29 cellular contexts compared by ENCODE assay signal in the genomic region with DNA sequence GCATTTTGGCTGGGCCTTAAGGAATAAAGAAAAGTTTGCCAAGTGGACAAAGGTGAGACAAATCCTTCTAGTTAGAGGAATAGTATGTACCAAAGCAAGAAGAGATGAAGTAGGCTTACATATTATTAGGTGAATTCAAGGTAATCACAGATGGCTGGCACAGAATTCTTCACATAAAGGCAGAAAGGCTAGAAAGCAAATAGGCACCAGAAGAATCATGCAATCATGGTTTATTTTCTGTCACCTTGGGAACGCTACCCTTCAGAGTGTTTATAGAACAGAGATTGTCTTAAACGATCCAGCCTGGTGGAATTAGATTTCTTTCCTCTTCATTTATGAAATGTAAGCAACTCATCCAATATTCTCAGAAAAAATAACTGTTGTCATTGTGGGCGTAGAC. TPM values are rescaled to one million over a fixed set of nuclear protein-coding genes. Genes with fewer than 3 reads are reported as not detected.
DNase-seq lines count a peak whose midpoint lies in the region; ATAC-seq, FAIRE-seq and TF ChIP-seq lines count a peak whose summit lies in the region.
"Had no signal": no experiment of that assay in that cellular context is flagged by ENCODE, and none has a peak within 500 bp of the region (broad histone marks: within the 10 kb centered on the region; RNA-seq: fewer than 3 reads in every experiment).

No MANE protein-coding gene starts in this region.

- no peak for TF ChIP-seq POLR2A in body of pancreas (IDR thresholded peaks at IDR 0.05)
- TF ChIP-seq POLR2A in gastroesophageal sphincter (IDR thresholded peaks at IDR 0.05), result no peak
- TF ChIP-seq POLR2A in sigmoid colon (IDR thresholded peaks at IDR 0.05), result no peak

- H3K36me3 ChIP-seq in body of pancreas (replicated peaks in 1 of 2; ENCODE audit: insufficient read depth in 1 of 2, low read depth in 2 of 2), result no peaks in the 10 kb centered on the region
- no peaks in the 10 kb centered on the region for H3K36me3 ChIP-seq in gastroesophageal sphincter
- H3K36me3 ChIP-seq in pancreas, result no peaks in the 10 kb centered on the region
- H3K36me3 ChIP-seq in sigmoid colon, result no peaks in the 10 kb centered on the region
- H3K36me3 ChIP-seq: BE2C, BLaER1 had no signal

- H3K9me3 ChIP-seq in body of pancreas, result no peaks in the 10 kb centered on the region
- no peaks in the 10 kb centered on the region for H3K9me3 ChIP-seq in gastroesophageal sphincter
- no peaks in the 10 kb centered on the region for H3K9me3 ChIP-seq in pancreas
- no peaks in the 10 kb centered on the region for H3K9me3 ChIP-seq in sigmoid colon
- H3K9me3 ChIP-seq: BE2C, BLaER1 had no signal

- intact Hi-C loops in body of pancreas (cut with DNase I), result no loop called here
- intact Hi-C loops in pancreas (cut with DNase I), result no loop called here
- intact Hi-C loops in sigmoid colon (cut with DNase I), result loop anchor here (5.0 kb wide), 2 partner anchors 365 to 470 kb away; no protein-coding TSS in a partner anchor

- TF ChIP-seq CTCF in body of pancreas (IDR thresholded peaks at IDR 0.05), result no peak
- TF ChIP-seq CTCF in gastroesophageal sphincter (IDR thresholded peaks at IDR 0.05), result no peak
- TF ChIP-seq CTCF in pancreas (IDR thresholded peaks at IDR 0.05), result no peak
- TF ChIP-seq CTCF in sigmoid colon (IDR thresholded peaks at IDR 0.05), result no peak

- peak; percentile 89 for ATAC-seq in body of pancreas
- ATAC-seq in gastroesophageal sphincter, result no peak
- peak; percentile 69 to 91 (median 78) for ATAC-seq in pancreas
- ATAC-seq in GM18907 (IDR thresholded peaks at IDR 0.05; ENCODE audit: unreplicated experiment), result no peak
- ATAC-seq in HG03196 (IDR thresholded peaks at IDR 0.05; ENCODE audit: unreplicated experiment), result no peak
- no peak for ATAC-seq in GM19397 (IDR thresholded peaks at IDR 0.05; ENCODE audit: unreplicated experiment)
- ATAC-seq: GM12878 had no signal

- H3K4me1 ChIP-seq in body of pancreas (peaks cover 18% of the 10 kb centered on the region), gastroesophageal sphincter (peaks cover 7 to 63% (median 14%) of the 10 kb centered on the region in 3 donors), pancreas (peaks cover 0 to 10% (median 3%) of the 10 kb centered on the region in 3 donors), sigmoid colon (peaks cover 0 to 62% (median 46%) of the 10 kb centered on the region in 4 donors)
- H3K4me1 ChIP-seq: BLaER1 had no signal

- H3K27me3 ChIP-seq in body of pancreas, result no peaks in the 10 kb centered on the region
- no peaks in the 10 kb centered on the region for H3K27me3 ChIP-seq in gastroesophageal sphincter
- H3K27me3 ChIP-seq in pancreas, result no peaks in the 10 kb centered on the region
- no peaks in the 10 kb centered on the region for H3K27me3 ChIP-seq in sigmoid colon
- H3K27me3 ChIP-seq: BE2C had no signal

- no peak for FAIRE-seq in pancreas (lab: Jason Lieb, UNC)
- FAIRE-seq: A204.1, GM12878, GM12892, GM18507, GM19239 had no signal

- H3K4me3 ChIP-seq in body of pancreas (no peak overlapping the region), gastroesophageal sphincter (no peak overlapping the region), pancreas (no peak overlapping the region), sigmoid colon (no peak overlapping the region)
- H3K4me3 ChIP-seq: BLaER1, GM12878 had no signal

- DNase-seq in body of pancreas, result peak in 2 of 4 donors; percentile 20 to 64
- peak in 1 of 6 donors; percentile 33 for DNase-seq in pancreas
- no peak for DNase-seq in sigmoid colon
- DNase-seq in activated T-cell treated with anti-CD3 and anti-CD28 coated beads, Interleukin-2, amount 50 U/mL, for 48 hours, result no peak
- DNase-seq: 8988T; ACHN; BE2C; C1 segment of cervical spinal cord; CD4-positive, alpha-beta memory T cell; CD4-positive, CD25-positive, alpha-beta regulatory T cell; CD8-positive, alpha-beta memory T cell; COR-L47; DMS 273 treated with DMSO at 0.1 percent for 48 hours; DMS153; DMS53; DMS79; DND-41; EL; GDM1 had no signal

- H3K27ac ChIP-seq in body of pancreas (peak overlapping the region in 2 of 4 donors; percentile 16 to 20), gastroesophageal sphincter (peak overlapping the region in 3 of 4 donors; percentile 47 to 77 (median 58)), pancreas (no peak overlapping the region), sigmoid colon (peak overlapping the region in 3 of 4 donors; percentile 43 to 94 (median 86))
- H3K27ac ChIP-seq: BLaER1 had no signal

- TF ChIP-seq EP300 in gastroesophageal sphincter (IDR thresholded peaks at IDR 0.05) (no peak), sigmoid colon (IDR thresholded peaks at IDR 0.05) (no peak)

- WGBS in body of pancreas, 2 donors, result 35 to 47% methylated on average over 3 of the region's 3 CpGs
- 45 to 50% methylated on average over 3 of the region's 3 CpGs for WGBS in gastroesophageal sphincter (ENCODE audit: low coverage in 1 of 2), 2 donors
- WGBS in pancreas, 2 donors, result 43 to 48% methylated on average over 3 of the region's 3 CpGs
- WGBS in sigmoid colon, 2 donors, result 49 to 70% methylated on average over 3 of the region's 3 CpGs

RNA-seq across cellular contexts. Expression of a gene that starts 48.9 kb away (rescaled TPM):
- total RNA-seq in body of pancreas (under 1 TPM in 1 of 2 donors, not detected in 1; 0.78 TPM), gastroesophageal sphincter (1 to 10 TPM in 2 of 4 donors, under 1 TPM in 2; 0.59 to 2.2 (median 1.1) TPM), pancreas (1 to 10 TPM in 1 of 6 donors, under 1 TPM in 5; 0.42 to 1.1 (median 0.58) TPM), sigmoid colon (1 to 10 TPM in 3 of 4 donors, under 1 TPM in 1; 0.33 to 5.5 (median 2.7) TPM)
- polyA plus RNA-seq in pancreas (under 1 TPM in 1 of 2 donors, not detected in 1; 0.19 TPM), sigmoid colon (under 1 TPM in 1 of 3 donors, not detected in 2; 0.60 TPM)
- total RNA-seq: CD4-positive, CD25-positive, alpha-beta regulatory T cell had no signal

Comparison
In these comparisons a context has a peak if more than half of its experiments do, and no peak if none do; other contexts are left out.
1. ATAC-seq: peak in body of pancreas (single experiment) and pancreas (4 of 4); none in gastroesophageal sphincter (single experiment), GM18907 (single experiment), HG03196 (single experiment) and GM19397 (single experiment).
2. H3K27ac ChIP-seq: peak in gastroesophageal sphincter (3 of 4) and sigmoid colon (3 of 4); none in pancreas (0 of 4).